ENCODE assay signal across 1 cellular context in genomic region chr2:235949567-235950472, GRCh38.
TF ChIP-seq lines count a peak whose summit lies in the region.

No MANE protein-coding gene starts in this region.

TF ChIP-seq in H1, 55 proteins besides CTCF, POLR2A, EP300 and RAD21:
- TF ChIP-seq KDM1A (IDR thresholded peaks at IDR 0.05; ENCODE audit: borderline replicate concordance, low read length) (no peak), GABPA (IDR thresholded peaks at IDR 0.05; ENCODE audit: borderline replicate concordance, insufficient read depth, low read length) (no peak)
